ENCODE assay signal across 8 cellular contexts in the genomic region with DNA sequence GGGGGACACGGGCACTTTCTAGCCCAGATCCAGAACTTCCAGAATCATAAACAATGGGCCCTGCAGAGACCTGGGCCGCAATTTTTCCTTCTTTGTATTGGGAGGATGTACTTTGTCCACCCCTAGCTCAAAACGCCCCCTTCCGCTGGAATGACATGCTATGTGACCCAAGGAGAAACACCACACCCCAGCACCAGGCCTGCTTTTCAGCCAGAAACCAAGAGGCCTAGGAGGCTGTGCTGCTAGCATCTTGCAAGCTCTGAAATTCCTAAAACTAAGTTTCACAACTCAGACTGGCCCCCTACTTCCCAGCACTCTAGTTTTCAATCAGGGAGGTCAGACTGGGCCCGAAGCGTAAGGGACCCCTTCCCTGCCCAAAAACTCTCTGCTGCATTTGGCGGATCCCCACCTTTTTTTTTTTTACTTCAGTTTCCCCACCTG. TPM values are rescaled to one million over a fixed set of nuclear protein-coding genes. Genes with fewer than 3 reads are reported as not detected.
DNase-seq lines count a peak whose midpoint lies in the region; ATAC-seq, FAIRE-seq and TF ChIP-seq lines count a peak whose summit lies in the region.

No MANE protein-coding gene starts in this region.

- peak overlapping the region; percentile 83 for H3K4me3 Mint-ChIP-seq in T-helper 17 cell

- peak overlapping the region; percentile 15 for H4K5ac ChIP-seq in IMR-90 (ENCODE audit: low read depth, low read length)

- no peaks in the 10 kb centered on the region for H3K36me3 Mint-ChIP-seq in T-helper 17 cell (ENCODE audit: low read depth)

- TF ChIP-seq POLR2A in IMR-90 (IDR thresholded peaks at IDR 0.05; ENCODE audit: low read depth, low read length) (no peak; the same call in 1 of the 2 replicates), endothelial cell of umbilical vein (IDR thresholded peaks at IDR 0.05; ENCODE audit: low read depth, low read length) (no peak)

- H3K9ac ChIP-seq in IMR-90 (ENCODE audit: low read depth, low read length) (peak overlapping the region; percentile 75), endothelial cell of umbilical vein (replicated peaks; ENCODE audit: extremely low read depth, insufficient read depth, low read length) (peak overlapping the region; percentile 78)

- peak overlapping the region; percentile 87 for H4K91ac ChIP-seq in IMR-90 (ENCODE audit: insufficient read depth, low read depth, low read length)

- peak overlapping the region; percentile 74 for H3K56ac ChIP-seq in IMR-90 (ENCODE audit: extremely low read depth, insufficient read depth, low read length)

- H3K9me1 ChIP-seq in IMR-90 (ENCODE audit: insufficient read depth, low read length) (peaks cover 7% of the 10 kb centered on the region), endothelial cell of umbilical vein (replicated peaks; ENCODE audit: control insufficient read depth, extremely low read depth, insufficient read depth, low read length) (no peaks in the 10 kb centered on the region)

- no peaks in the 10 kb centered on the region for H3K27me3 Mint-ChIP-seq in T-helper 17 cell

- H3K4me1 ChIP-seq in IMR-90 (ENCODE audit: control insufficient read depth, insufficient read depth, low read length) (peaks cover 5% of the 10 kb centered on the region; the same call in 1 of the 2 replicates), endothelial cell of umbilical vein (ENCODE audit: control insufficient read depth, extremely low read depth, insufficient read depth, low read length) (peaks cover 54% of the 10 kb centered on the region), muscle layer of duodenum (ENCODE audit: control insufficient read depth in 1 of 2, insufficient read depth in 2 of 2, low read length in 2 of 2) (peaks cover 20 to 26% of the 10 kb centered on the region in 2 donors), aorta (ENCODE audit: control insufficient read depth in 1 of 2, insufficient read depth in 2 of 2, low read length in 2 of 2) (peaks cover 0 to 4% of the 10 kb centered on the region in 2 donors)

- dilution Hi-C loops in IMR-90 (cut with HindIII; ENCODE audit: low sequenced_read_pairs, unreplicated experiment): no loop called here
- dilution Hi-C loops in endothelial cell of umbilical vein (cut with MboI; ENCODE audit: extremely low pct_ligation_motif_present, low sequenced_read_pairs): no loop called here

- peak overlapping the region; percentile 86 for H2AK5ac ChIP-seq in IMR-90 (ENCODE audit: low read depth, low read length)

- H3K9me3 ChIP-seq in IMR-90 (ENCODE audit: control insufficient read depth, insufficient read depth, low read length) (no peaks in the 10 kb centered on the region), T-helper 17 cell (ENCODE audit: control insufficient read depth, low read length, poor library complexity, severe bottlenecking) (no peaks in the 10 kb centered on the region), endothelial cell of umbilical vein (replicated peaks; ENCODE audit: control insufficient read depth, insufficient read depth, low read length) (no peaks in the 10 kb centered on the region), muscle layer of duodenum (ENCODE audit: control insufficient read depth in 1 of 2, low read length in 2 of 2) (no peaks in the 10 kb centered on the region), aorta (ENCODE audit: control insufficient read depth, low read length) (no peaks in the 10 kb centered on the region)

- ATAC-seq in IMR-90 (ENCODE audit: low read depth): peak; percentile 19
- no peak for ATAC-seq in T-helper 17 cell
- no peak for ATAC-seq in aorta (ENCODE audit: low FRiP score)

- peak overlapping the region; percentile 59 for H2BK5ac ChIP-seq in IMR-90 (ENCODE audit: low read depth, low read length, poor library complexity, severe bottlenecking)

- DNase-seq in NCI-H2081 (lab: John Stamatoyannopoulos, UW) (peak; percentile 23 to 43), NCI-H2081 treated with DMSO at 0.1 percent for 48 hours (lab: John Stamatoyannopoulos, UW) (no peak), IMR-90 (peak; percentile 65), T-helper 17 cell (no peak), endothelial cell of umbilical vein (ENCODE audit: low read depth, low spot score) (peak; percentile 34), aorta (peak in 1 of 2 donors; percentile 67), GM19238 (ENCODE audit: insufficient read length, low spot score) (no peak)

- H3K4me1 Mint-ChIP-seq in T-helper 17 cell: peaks cover 36% of the 10 kb centered on the region

- H2BK15ac ChIP-seq in IMR-90 (ENCODE audit: low read depth, low read length): no peak overlapping the region

- peak overlapping the region; percentile 99 for H2AK9ac ChIP-seq in IMR-90 (replicated peaks; ENCODE audit: low read depth, low read length, poor library complexity)

- H3K4ac ChIP-seq in IMR-90 (ENCODE audit: low read depth, low read length): peak overlapping the region; percentile 85

- H2AFZ ChIP-seq in IMR-90 (replicated peaks; ENCODE audit: low read length, poor library complexity): peak overlapping the region; percentile 95
- peak overlapping the region; percentile 68 for H2AFZ ChIP-seq in endothelial cell of umbilical vein (ENCODE audit: low read depth, low read length)

- no peak overlapping the region for H2BK20ac ChIP-seq in IMR-90 (ENCODE audit: low read depth, low read length)

- intact Hi-C loops in IMR-90 (cut with micrococcal nuclease) (loop anchor here (5.0 kb wide), 1 partner anchor 120 kb away; the partner anchor contains the start of gene RAB3A), endothelial cell of umbilical vein (cut with micrococcal nuclease) (loop anchor here (10.0 kb wide), 1 partner anchor 208 kb away; no protein-coding TSS in a partner anchor), aorta (cut with DNase I) (loop anchor here (2.0 to 5.0 kb wide), 3 partner anchors 40 to 130 kb away; partner anchors contain the start of genes JUND (in 1 of the 2) and MPV17L2 (in 1 of the 2))

- H3K4me3 ChIP-seq in IMR-90 (ENCODE audit: insufficient read depth, low read depth, low read length) (peak overlapping the region; percentile 77), endothelial cell of umbilical vein (replicated peaks in 1 of 3; ENCODE audit: insufficient read depth in 1 of 3, low read depth in 1 of 3, low read length in 3 of 3) (peak overlapping the region; percentile 43 to 76 (median 71)), muscle layer of duodenum (ENCODE audit: low read depth in 1 of 2, low read length in 2 of 2) (peak overlapping the region; percentile 65 to 83), aorta (ENCODE audit: low read length in 2 of 2) (peak overlapping the region; percentile 14 to 42)

- H4K20me1 ChIP-seq in IMR-90 (ENCODE audit: insufficient read depth, low read length): 0 out of 2 replicates have a peak, but pooled peaks cover 3% of the 10 kb centered on the region
- no peaks in the 10 kb centered on the region for H4K20me1 ChIP-seq in endothelial cell of umbilical vein (replicated peaks; ENCODE audit: control insufficient read depth, extremely low read depth, insufficient read depth, low read length)

- POLR2A ChIA-PET in IMR-90 (lab: Charles Lee; ENCODE audit: unreplicated experiment): interaction anchor here (0.6 to 2.2 kb wide), 8 partner anchors 14 to 99 kb away, joined by 3 to 25 read pairs (median 4); partner anchors contain the start of gene JUND
- POLR2A ChIA-PET in endothelial cell of umbilical vein (lab: Charles Lee): interaction anchor here (1.0 to 5.3 kb wide), 4 partner anchors 18 to 63 kb away, joined by 3 to 113 read pairs (median 7); partner anchors contain the start of genes GDF15 and JUND

- peak overlapping the region; percentile 80 to 88 for H4K8ac ChIP-seq in IMR-90 (ENCODE audit: low read depth in 2 of 2, low read length in 2 of 2)

- peak; percentile 47 for TF ChIP-seq RAD21 in IMR-90 (IDR thresholded peaks at IDR 0.05; ENCODE audit: low read length)

- H3K27ac ChIP-seq in IMR-90 (ENCODE audit: insufficient read depth, low read length) (peak overlapping the region; percentile 73), endothelial cell of umbilical vein (ENCODE audit: insufficient read depth, low read depth, low read length) (peak overlapping the region; percentile 73), muscle layer of duodenum (ENCODE audit: low read length) (peak overlapping the region; percentile 94), aorta (ENCODE audit: low read depth in 1 of 2, low read length in 2 of 2) (peak overlapping the region in 1 of 2 donors; percentile 49)

- peak overlapping the region; percentile 46; the same call in 1 of the 2 replicates for H2BK120ac ChIP-seq in IMR-90 (ENCODE audit: low read depth, low read length)

- no CpG with 5 or more reads among the region's 7 CpGs for WGBS in IMR-90 (ENCODE audit: extremely low coverage in 2 of 2, insufficient read length in 1 of 2), 2 experiments
- WGBS in aorta, 2 donors: 3 to 6% methylated on average over 7 of the region's 7 CpGs

- CTCF ChIA-PET in IMR-90 (lab: Yijun Ruan, JAX) (interaction anchor here (1.3 to 3.7 kb wide), 4 partner anchors 17 to 115 kb away, joined by 3 to 49 read pairs (median 5); partner anchors contain the start of gene JUND), endothelial cell of umbilical vein (lab: Charles Lee) (interaction anchor here (0.6 to 3.9 kb wide), 21 partner anchors 10 to 135 kb away, joined by 3 to 207 read pairs (median 4); partner anchors contain the start of genes GDF15 and JUND)

- H3K18ac ChIP-seq in IMR-90 (ENCODE audit: low read depth, low read length): no peak overlapping the region

- H3K14ac ChIP-seq in IMR-90 (replicated peaks; ENCODE audit: low read depth, low read length): peak overlapping the region; percentile 83

- H3K79me1 ChIP-seq in IMR-90 (ENCODE audit: low read depth in 1 of 2, low read length in 2 of 2): peaks cover 39 to 55% of the 10 kb centered on the region in 2 experiments

- H3K4me2 ChIP-seq in IMR-90 (ENCODE audit: low read depth, low read length): peak overlapping the region; percentile 74
- H3K4me2 ChIP-seq in endothelial cell of umbilical vein (ENCODE audit: insufficient read depth, low read length): peak overlapping the region; percentile 69

- H3K27me3 ChIP-seq in IMR-90 (ENCODE audit: control insufficient read depth, insufficient read depth, low read length) (no peaks in the 10 kb centered on the region), endothelial cell of umbilical vein (ENCODE audit: control insufficient read depth in 2 of 2, insufficient read depth in 2 of 2, low read length in 2 of 2) (no peaks in the 10 kb centered on the region), muscle layer of duodenum (ENCODE audit: low read depth, low read length) (no peaks in the 10 kb centered on the region), aorta (ENCODE audit: control insufficient read depth in 1 of 2, insufficient read depth in 2 of 2, low read length in 1 of 2) (no peaks in the 10 kb centered on the region)

- H3K27ac Mint-ChIP-seq in T-helper 17 cell: peak overlapping the region; percentile 91

- FAIRE-seq in endothelial cell of umbilical vein (lab: Jason Lieb, UNC): no peak

- H3K36me3 ChIP-seq in IMR-90 (ENCODE audit: control insufficient read depth, insufficient read depth, low read length): no peaks in the 10 kb centered on the region
- no peaks in the 10 kb centered on the region for H3K36me3 ChIP-seq in endothelial cell of umbilical vein (ENCODE audit: control insufficient read depth in 2 of 2, extremely low read depth in 1 of 2, insufficient read depth in 2 of 2, low read length in 2 of 2)
- no peaks in the 10 kb centered on the region for H3K36me3 ChIP-seq in muscle layer of duodenum (ENCODE audit: control insufficient read depth in 1 of 2, insufficient read depth in 2 of 2, low read length in 2 of 2)
- no peaks in the 10 kb centered on the region for H3K36me3 ChIP-seq in aorta (ENCODE audit: control insufficient read depth in 1 of 2, insufficient read depth in 2 of 2, low read length in 1 of 2)

- peak; percentile 28; the same call in 1 of the 2 replicates for TF ChIP-seq CTCF in IMR-90 (conservative IDR thresholded peaks at IDR 0.05; ENCODE audit: low read depth, low read length)
- TF ChIP-seq CTCF in endothelial cell of umbilical vein (IDR thresholded peaks at IDR 0.05; ENCODE audit: extremely low read depth in 1 of 2, insufficient read depth in 1 of 2, low read depth in 1 of 2, low read length in 2 of 2): no peak

- peak overlapping the region; percentile 74; the same call in 1 of the 2 replicates for H3K23ac ChIP-seq in IMR-90 (ENCODE audit: low read depth, low read length)

- peaks cover 30% of the 10 kb centered on the region for H3K79me2 ChIP-seq in endothelial cell of umbilical vein (ENCODE audit: control insufficient read depth, insufficient read depth, low read length)

- BruUV-seq in IMR-90 (replicated peaks; lab: Mats Ljungman, UMichigan) (no TSS peak), endothelial cell of umbilical vein (replicated peaks; lab: Mats Ljungman, UMichigan) (TSS peak; percentile 51)

- in situ Hi-C loops in IMR-90 (cut with MboI; ENCODE audit: low sequenced_read_pairs): loop anchor here (5.0 to 10.0 kb wide), 2 partner anchors 45 to 128 kb away; partner anchors contain the start of gene MPV17L2

RNA-seq across cellular contexts. Expression of gene LSM4, which starts 0.5 kb away (rescaled TPM):
- 44.8 and 88.0 TPM in 2 replicates for total RNA-seq in IMR-90 (2012; rRNA removed)
- polyA plus RNA-seq in IMR-90 (2012; rRNA removed): 118 and 157 TPM in 2 replicates
- polyA plus RNA-seq in IMR-90 (2012; cell fraction: cytosol; rRNA removed): 210 and 274 TPM in 2 replicates
- polyA plus RNA-seq in IMR-90 (2012; cell fraction: nucleus; rRNA removed; ENCODE audit: low replicate concordance): 65.4 and 112 TPM in 2 replicates
- 10 to 100 TPM; 43.3 to 46.6 TPM for total RNA-seq in T-helper 17 cell
- total RNA-seq in endothelial cell of umbilical vein: 103 and 118 TPM in 2 replicates
- polyA plus RNA-seq in endothelial cell of umbilical vein: 105 and 119 TPM in 2 replicates
- 78.6 and 101 TPM in 2 replicates for polyA plus RNA-seq in endothelial cell of umbilical vein (2011; cell fraction: cytosol; rRNA removed)
- 33.1 and 38.8 TPM in 2 replicates for polyA plus RNA-seq in endothelial cell of umbilical vein (2011; cell fraction: nucleus; rRNA removed)
- 75.9 and 93.7 TPM in 2 replicates for polyA plus RNA-seq in endothelial cell of umbilical vein (2012)
- polyA minus RNA-seq in endothelial cell of umbilical vein: 32.9 and 37.8 TPM in 2 replicates
- polyA minus RNA-seq in endothelial cell of umbilical vein (2011; cell fraction: cytosol; rRNA and poly(A)+ RNA removed): 84.7 TPM
- polyA minus RNA-seq in endothelial cell of umbilical vein (2011; cell fraction: nucleus; rRNA and poly(A)+ RNA removed): 5.8 and 7.3 TPM in 2 replicates
- total RNA-seq in aorta: 10 to 100 TPM; 32.2 to 34.5 TPM
- 10 to 100 TPM; 58.6 to 91.8 TPM for polyA plus RNA-seq in aorta

RNA-seq across cellular contexts. Expression of gene PGPEP1, which starts 18.1 kb away (rescaled TPM):
- total RNA-seq in IMR-90 (2012; rRNA removed): 11.1 and 14.3 TPM in 2 replicates
- polyA plus RNA-seq in IMR-90 (2012; rRNA removed): 11.8 and 13.3 TPM in 2 replicates
- polyA plus RNA-seq in IMR-90 (2012; cell fraction: cytosol; rRNA removed): 3.8 and 13.8 TPM in 2 replicates
- polyA plus RNA-seq in IMR-90 (2012; cell fraction: nucleus; rRNA removed; ENCODE audit: low replicate concordance): 32.7 and 36.9 TPM in 2 replicates
- total RNA-seq in T-helper 17 cell: 10 to 100 TPM; 22.0 to 28.3 TPM
- 27.2 and 30.5 TPM in 2 replicates for total RNA-seq in endothelial cell of umbilical vein
- polyA plus RNA-seq in endothelial cell of umbilical vein: 9.9 and 13.2 TPM in 2 replicates
- 9.3 and 10.7 TPM in 2 replicates for polyA plus RNA-seq in endothelial cell of umbilical vein (2011; cell fraction: cytosol; rRNA removed)
- polyA plus RNA-seq in endothelial cell of umbilical vein (2011; cell fraction: nucleus; rRNA removed): 19.9 and 23.0 TPM in 2 replicates
- polyA plus RNA-seq in endothelial cell of umbilical vein (2012): 9.4 and 9.8 TPM in 2 replicates
- 37.1 and 47.2 TPM in 2 replicates for polyA minus RNA-seq in endothelial cell of umbilical vein
- 5.9 TPM for polyA minus RNA-seq in endothelial cell of umbilical vein (2011; cell fraction: cytosol; rRNA and poly(A)+ RNA removed)
- 8.6 TPM in 2 replicates for polyA minus RNA-seq in endothelial cell of umbilical vein (2011; cell fraction: nucleus; rRNA and poly(A)+ RNA removed)
- total RNA-seq in aorta: 10 to 100 TPM; 41.5 to 46.9 TPM
- polyA plus RNA-seq in aorta: 10 to 100 TPM; 19.2 to 25.3 TPM

RNA-seq across cellular contexts. Expression of gene JUND, which starts 40.9 kb away (rescaled TPM):
- 14.2 and 22.8 TPM in 2 replicates for total RNA-seq in IMR-90 (2012; rRNA removed)
- 77.2 and 101 TPM in 2 replicates for polyA plus RNA-seq in IMR-90 (2012; rRNA removed)
- 57.0 and 329 TPM in 2 replicates for polyA plus RNA-seq in IMR-90 (2012; cell fraction: cytosol; rRNA removed)
- 200 and 259 TPM in 2 replicates for polyA plus RNA-seq in IMR-90 (2012; cell fraction: nucleus; rRNA removed; ENCODE audit: low replicate concordance)
- 1,000 to 10,000 TPM; 1,212 to 1,401 TPM for total RNA-seq in T-helper 17 cell
- 130 and 137 TPM in 2 replicates for total RNA-seq in endothelial cell of umbilical vein
- polyA plus RNA-seq in endothelial cell of umbilical vein: 91.4 and 134 TPM in 2 replicates
- polyA plus RNA-seq in endothelial cell of umbilical vein (2011; cell fraction: cytosol; rRNA removed): 58.3 and 136 TPM in 2 replicates
- 50.7 and 62.6 TPM in 2 replicates for polyA plus RNA-seq in endothelial cell of umbilical vein (2011; cell fraction: nucleus; rRNA removed)
- polyA plus RNA-seq in endothelial cell of umbilical vein (2012): 30.6 and 63.7 TPM in 2 replicates
- 77.5 and 83.7 TPM in 2 replicates for polyA minus RNA-seq in endothelial cell of umbilical vein
- polyA minus RNA-seq in endothelial cell of umbilical vein (2011; cell fraction: cytosol; rRNA and poly(A)+ RNA removed): 217 TPM
- 49.7 and 109 TPM in 2 replicates for polyA minus RNA-seq in endothelial cell of umbilical vein (2011; cell fraction: nucleus; rRNA and poly(A)+ RNA removed)
- 100 to 1,000 TPM; 214 to 492 TPM for total RNA-seq in aorta
- polyA plus RNA-seq in aorta: 100 to 1,000 TPM in 1 of 2 donors, 10 to 100 TPM in 1; 62.6 to 161 TPM

RNA-seq across cellular contexts. Expression of gene IQCN, which starts 48.1 kb away (rescaled TPM):
- total RNA-seq in IMR-90 (2012; rRNA removed) (0.18 and 0.28 TPM in 2 replicates), T-helper 17 cell (10 to 100 TPM; 16.5 to 21.9 TPM), endothelial cell of umbilical vein (2.2 and 3.0 TPM in 2 replicates), aorta (10 to 100 TPM in 1 of 2 donors, 1 to 10 TPM in 1; 8.1 to 12.2 TPM)
- polyA plus RNA-seq in IMR-90 (2012; rRNA removed) (0.60 and 0.67 TPM in 2 replicates), endothelial cell of umbilical vein (1.5 and 2.1 TPM in 2 replicates), aorta (10 to 100 TPM in 1 of 2 donors, 1 to 10 TPM in 1; 4.5 to 20.7 TPM)
- 0.24 and 0.29 TPM in 2 replicates for polyA plus RNA-seq in IMR-90 (2012; cell fraction: cytosol; rRNA removed)
- polyA plus RNA-seq in IMR-90 (2012; cell fraction: nucleus; rRNA removed; ENCODE audit: low replicate concordance): 6.1 and 10.8 TPM in 2 replicates
- polyA plus RNA-seq in endothelial cell of umbilical vein (2011; cell fraction: cytosol; rRNA removed): 0.31 and 0.68 TPM in 2 replicates
- polyA plus RNA-seq in endothelial cell of umbilical vein (2011; cell fraction: nucleus; rRNA removed): 5.8 and 9.5 TPM in 2 replicates
- 0.27 and 0.31 TPM in 2 replicates for polyA plus RNA-seq in endothelial cell of umbilical vein (2012)
- 2.5 and 3.3 TPM in 2 replicates for polyA minus RNA-seq in endothelial cell of umbilical vein
- 0.20 TPM for polyA minus RNA-seq in endothelial cell of umbilical vein (2011; cell fraction: cytosol; rRNA and poly(A)+ RNA removed)
- polyA minus RNA-seq in endothelial cell of umbilical vein (2011; cell fraction: nucleus; rRNA and poly(A)+ RNA removed): 4.6 and 5.6 TPM in 2 replicates

Comparison
In these comparisons a context has a peak if more than half of its experiments do, and no peak if none do; other contexts are left out.
1. DNase-seq: peak in NCI-H2081 (2 of 2), IMR-90 (single experiment) and endothelial cell of umbilical vein (single experiment); none in NCI-H2081 treated with DMSO at 0.1 percent for 48 hours (single experiment), T-helper 17 cell (0 of 3) and GM19238 (single experiment).
2. Peak in every context shown above with its lines, with median percentiles within 50 percentile points of each other: H3K4me3 ChIP-seq.